ENCODE assay signal across 16 cellular contexts in genomic region chr11:108632041-108632440, GRCh38. TPM values are rescaled to one million over a fixed set of nuclear protein-coding genes. Genes with fewer than 3 reads are reported as not detected.
A peak's percentile ranks its signal among the peaks of the same experiment; 100 is the strongest.
DNase-seq lines count a peak whose midpoint lies in the region; ATAC-seq and TF ChIP-seq lines count a peak whose summit lies in the region.
"Had no signal": no experiment of that assay in that cellular context is flagged by ENCODE, and none has a peak within 500 bp of the region (broad histone marks: within the 10 kb centered on the region; RNA-seq: fewer than 3 reads in every experiment).

No MANE protein-coding gene starts in this region.

- WGBS in neuronal stem cell (ENCODE audit: extremely low coverage in 2 of 2, insufficient read length in 2 of 2, insufficient replicate concordance in 1 of 2), 2 donors = no CpG with 5 or more reads among the region's 1 CpG

- H3K23ac ChIP-seq in neuronal stem cell (ENCODE audit: low read depth, low read length, poor library complexity) = no peak overlapping the region

- no peak overlapping the region for H2BK15ac ChIP-seq in neuronal stem cell (ENCODE audit: low read length)

- H3K4me3 ChIP-seq in HFF-Myc (replicated peaks; ENCODE audit: low read depth, low read length) (no peak overlapping the region), neuronal stem cell (ENCODE audit: low read length in 2 of 2) (no peak overlapping the region), MG63 (no peak overlapping the region)
- H3K4me3 ChIP-seq: GM23248, SJCRH30 had no signal

- no peak for TF ChIP-seq CTCF in HFF-Myc (IDR thresholded peaks at IDR 0.05; ENCODE audit: low read depth, low read length, missing control alignments)

- H2BK12ac ChIP-seq in neuronal stem cell (ENCODE audit: low read length) = no peak overlapping the region

- H3K14ac ChIP-seq in neuronal stem cell (ENCODE audit: low read length) = no peak overlapping the region

- no peak overlapping the region for H4K8ac ChIP-seq in neuronal stem cell (ENCODE audit: low read depth, low read length)

- H3K36me3 ChIP-seq in neuronal stem cell (replicated peaks in 1 of 2; ENCODE audit: control insufficient read depth in 2 of 2, insufficient read depth in 2 of 2, low read length in 2 of 2) (no peaks in the 10 kb centered on the region), MG63 (no peaks in the 10 kb centered on the region)
- H3K36me3 ChIP-seq: SJCRH30 had no signal

- H3K4me2 ChIP-seq in neuronal stem cell (ENCODE audit: insufficient read depth, low read length, poor library complexity, severe bottlenecking) = no peak overlapping the region

- H3K27me3 ChIP-seq in neuronal stem cell (ENCODE audit: control insufficient read depth in 3 of 3, insufficient read depth in 3 of 3, low read depth in 1 of 3, low read length in 3 of 3) (no peaks in the 10 kb centered on the region), MG63 (no peaks in the 10 kb centered on the region)
- H3K27me3 ChIP-seq: SJCRH30 had no signal

- peaks cover 0 to 3% of the 10 kb centered on the region in 2 donors for H3K4me1 ChIP-seq in neuronal stem cell (ENCODE audit: control insufficient read depth in 2 of 2, insufficient read depth in 1 of 2, low read depth in 1 of 2, low read length in 2 of 2)
- H3K4me1 ChIP-seq: SJCRH30 had no signal

- no peak overlapping the region for H3K9ac ChIP-seq in neuronal stem cell (ENCODE audit: low read depth, low read length, poor library complexity)
- H3K9ac ChIP-seq: GM23248 had no signal

- H2AFZ ChIP-seq in neuronal stem cell (ENCODE audit: low read length) = peak overlapping the region; percentile 21
- H2AFZ ChIP-seq: GM23248 had no signal

- H2BK120ac ChIP-seq in neuronal stem cell (ENCODE audit: low read depth, low read length) = no peak overlapping the region

- no peaks in the 10 kb centered on the region for H3K79me1 ChIP-seq in neuronal stem cell (ENCODE audit: low read depth, low read length)

- H3K4ac ChIP-seq in neuronal stem cell (ENCODE audit: low read length) = no peak overlapping the region

- no peak overlapping the region for H2BK5ac ChIP-seq in neuronal stem cell (ENCODE audit: low read length)

- H3K27ac ChIP-seq in neuronal stem cell (replicated peaks; ENCODE audit: low read length) = no peak overlapping the region
- H3K27ac ChIP-seq: GM23248, SJCRH30 had no signal

- peak; percentile 5 for DNase-seq in AG08395 (ENCODE audit: low spot score)
- peak; percentile 19 for DNase-seq in HFF-Myc (ENCODE audit: extremely low read depth, low read depth)
- peak; percentile 55 for DNase-seq in dedifferentiated amniotic fluid mesenchymal stem cell (ENCODE audit: extremely low spot score)
- DNase-seq in neuronal stem cell (ENCODE audit: low spot score) = no peak
- DNase-seq in NCI-H1417 (lab: John Stamatoyannopoulos, UW) = no peak
- no peak for DNase-seq in MG63
- DNase-seq: CD4-positive, alpha-beta memory T cell; DMS79; GM23248; Kasumi-1; NCI-H1417 treated with DMSO at 0.1 percent for 48 hours; NCI-H2081; NCI-H524 treated with DMSO at 0.1 percent for 48 hours; SJCRH30 had no signal

- H4K91ac ChIP-seq in neuronal stem cell (ENCODE audit: low read depth, low read length, poor library complexity) = no peak overlapping the region

- no peak overlapping the region for H2AK5ac ChIP-seq in neuronal stem cell (ENCODE audit: low read depth, low read length)

- H3K18ac ChIP-seq in neuronal stem cell (ENCODE audit: low read length) = no peak overlapping the region

- peaks cover 10 to 14% of the 10 kb centered on the region in 2 donors for H3K9me3 ChIP-seq in neuronal stem cell (replicated peaks in 1 of 2; ENCODE audit: control insufficient read depth in 2 of 2, insufficient read depth in 1 of 2, low read depth in 1 of 2, low read length in 2 of 2)
- no peaks in the 10 kb centered on the region for H3K9me3 ChIP-seq in MG63
- H3K9me3 ChIP-seq: SJCRH30 had no signal

- ATAC-seq in GM18870 (IDR thresholded peaks at IDR 0.05; ENCODE audit: unreplicated experiment) = no peak

RNA-seq across cellular contexts. Expression of gene DDX10, which starts 32.8 kb away (rescaled TPM):
- polyA plus RNA-seq in neuronal stem cell (2013, experiment 1 of 2) = 67.3 TPM
- 71.8 TPM for polyA plus RNA-seq in neuronal stem cell (2013, experiment 2 of 2)
- 12.8 and 18.9 TPM in 2 replicates for total RNA-seq in MG63 (2014; rRNA removed; shearing (Covaris generic); ENCODE audit: low replicate concordance)

RNA-seq across cellular contexts. Expression of gene EXPH5, which starts 38.5 kb away (rescaled TPM):
- polyA plus RNA-seq in neuronal stem cell (2013, experiment 1 of 2) = 0.24 TPM
- polyA plus RNA-seq in neuronal stem cell (2013, experiment 2 of 2) = 0.21 TPM
- 2.0 TPM in 1 of 2 replicates, not detected in the other for total RNA-seq in MG63 (2014; rRNA removed; shearing (Covaris generic); ENCODE audit: low replicate concordance)
- total RNA-seq: GM23248, OCI-LY7 had no signal
- polyA plus RNA-seq: GM23248 had no signal

Comparison
In these comparisons a context has a peak if more than half of its experiments do, and no peak if none do; other contexts are left out.
1. DNase-seq: peak in AG08395 (single experiment), HFF-Myc (single experiment) and dedifferentiated amniotic fluid mesenchymal stem cell (single experiment); none in neuronal stem cell (single experiment), NCI-H1417 (0 of 3) and MG63 (single experiment).